14 cellular contexts compared by ENCODE assay signal in the genomic region with DNA sequence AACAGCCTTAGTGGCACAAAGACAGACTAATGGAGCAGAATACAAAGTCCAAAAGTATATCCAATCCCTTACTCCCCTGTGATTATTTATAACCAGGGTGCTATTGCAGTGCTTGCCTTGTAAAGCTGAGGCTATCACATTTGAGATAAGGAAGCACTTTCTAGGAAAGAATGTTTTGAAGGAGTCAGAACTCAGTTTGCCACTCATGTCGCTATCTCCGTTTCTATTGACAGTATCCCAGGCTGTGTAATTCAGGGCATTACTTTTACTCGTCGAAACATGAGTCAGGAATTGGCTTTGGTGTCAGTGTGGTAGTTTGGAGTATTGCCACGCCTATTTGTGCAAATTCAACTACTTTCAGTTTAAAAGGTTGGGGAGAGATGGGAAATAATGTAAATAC.
DNase-seq lines count a peak whose midpoint lies in the region; ATAC-seq, FAIRE-seq and TF ChIP-seq lines count a peak whose summit lies in the region.
"Had no signal": no experiment of that assay in that cellular context is flagged by ENCODE, and none has a peak within 500 bp of the region (broad histone marks: within the 10 kb centered on the region; RNA-seq: fewer than 3 reads in every experiment).

No MANE protein-coding gene starts in this region.

- H3K4me3 ChIP-seq in adipocyte (ENCODE audit: low read length) (peak overlapping the region; percentile 68), foreskin fibroblast (ENCODE audit: low read depth in 1 of 2, low read length in 2 of 2) (no peak overlapping the region), osteoblast (ENCODE audit: insufficient read depth, low read length) (peak overlapping the region; percentile 49)
- H3K4me3 ChIP-seq: HAP-1 had no signal

- no peaks in the 10 kb centered on the region for H3K9me3 ChIP-seq in adipocyte (ENCODE audit: control insufficient read depth, low read length)
- no peaks in the 10 kb centered on the region for H3K9me3 ChIP-seq in osteoblast (ENCODE audit: low read depth, low read length)
- H3K9me3 ChIP-seq: HAP-1 had no signal

- peaks cover 2% of the 10 kb centered on the region for H4K20me1 ChIP-seq in osteoblast (ENCODE audit: insufficient read depth, low read length)

- TF ChIP-seq CTCF in foreskin fibroblast (IDR thresholded peaks at IDR 0.05; ENCODE audit: low read depth, low read length) = no peak
- no peak for TF ChIP-seq CTCF in osteoblast (IDR thresholded peaks at IDR 0.05; ENCODE audit: extremely low read depth, low read depth, low read length)

- H3K9ac ChIP-seq in adipocyte (ENCODE audit: low read length) = peak overlapping the region; percentile 36

- peaks cover 15% of the 10 kb centered on the region for H3K4me1 ChIP-seq in adipocyte (ENCODE audit: control insufficient read depth, insufficient read depth, low read length)
- H3K4me1 ChIP-seq in osteoblast (ENCODE audit: insufficient read depth, low read length) = peaks cover 35% of the 10 kb centered on the region
- H3K4me1 ChIP-seq: HAP-1 had no signal

- H3K36me3 ChIP-seq in adipocyte (ENCODE audit: control insufficient read depth, insufficient read depth, low read length, severe bottlenecking) (no peaks in the 10 kb centered on the region), osteoblast (ENCODE audit: insufficient read depth, low read length) (no peaks in the 10 kb centered on the region)
- H3K36me3 ChIP-seq: HAP-1 had no signal

- peak; percentile 99 for FAIRE-seq in H54 (lab: Jason Lieb, UNC)

- ATAC-seq in HG03039 (IDR thresholded peaks at IDR 0.05; ENCODE audit: unreplicated experiment) = no peak
- ATAC-seq: naive thymus-derived CD4-positive, alpha-beta T cell had no signal

- H3K4me2 ChIP-seq in osteoblast (ENCODE audit: insufficient read depth, low read length) = peak overlapping the region; percentile 60

- no peak overlapping the region for H3K27ac ChIP-seq in osteoblast (ENCODE audit: low read depth, low read length)

- H3K27me3 ChIP-seq in adipocyte (replicated peaks; ENCODE audit: control insufficient read depth, insufficient read depth, low read length) (no peaks in the 10 kb centered on the region), osteoblast (ENCODE audit: insufficient read depth, low read length) (no peaks in the 10 kb centered on the region)

- DNase-seq in H54 (ENCODE audit: insufficient read length, low spot score) = peak; percentile 40
- no peak for DNase-seq in adipocyte (ENCODE audit: low read depth)
- peak; percentile 11 to 43 for DNase-seq in foreskin fibroblast
- peak; percentile 89 for DNase-seq in osteoblast (ENCODE audit: insufficient read length, low spot score, missing footprints)
- DNase-seq in activated T-cell treated with anti-CD3 and anti-CD28 coated beads, Interleukin-2, amount 50 U/mL, for 48 hours = no peak
- no peak for DNase-seq in dedifferentiated amniotic fluid mesenchymal stem cell (ENCODE audit: extremely low spot score)
- DNase-seq in NCI-H345 treated with DMSO at 0.1 percent for 48 hours (lab: John Stamatoyannopoulos, UW; ENCODE audit: unreplicated experiment) = no peak
- DNase-seq: activated CD4-positive, alpha-beta T cell treated with anti-CD3 and anti-CD28 coated beads, Interleukin-2, amount 10 ng/mL, durations not matched to agents 7 days and 5 days; activated gamma-delta T cell treated with Interleukin-2 at 50 U/mL for 16 hours; naive thymus-derived CD4-positive, alpha-beta T cell; stimulated activated CD8-positive, alpha-beta memory T cell treated with anti-CD3 and anti-CD28 coated beads, Interleukin-4, amount 100 ng/mL, for 48 hours; T-helper 1 cell had no signal

- peaks cover 9% of the 10 kb centered on the region for H3K79me2 ChIP-seq in osteoblast (ENCODE audit: insufficient read depth, low read length)

- TF ChIP-seq POLR2A in H54 (IDR thresholded peaks at IDR 0.05; ENCODE audit: low read depth, low read length) = no peak

- no peak overlapping the region for H2AFZ ChIP-seq in osteoblast (ENCODE audit: low read length)

Comparison
In these comparisons a context has a peak if more than half of its experiments do, and no peak if none do; other contexts are left out.
1. DNase-seq: peak in H54 (single experiment), foreskin fibroblast (2 of 2) and osteoblast (single experiment); none in adipocyte (single experiment), activated T-cell treated with anti-CD3 and anti-CD28 coated beads, Interleukin-2, amount 50 U/mL, for 48 hours (0 of 2), dedifferentiated amniotic fluid mesenchymal stem cell (single experiment) and NCI-H345 treated with DMSO at 0.1 percent for 48 hours (single experiment).
2. H3K4me3 ChIP-seq: peak in adipocyte (single experiment) and osteoblast (single experiment); none in foreskin fibroblast (0 of 2).